ENCODE assay signal across 18 cellular contexts in the genomic region with DNA sequence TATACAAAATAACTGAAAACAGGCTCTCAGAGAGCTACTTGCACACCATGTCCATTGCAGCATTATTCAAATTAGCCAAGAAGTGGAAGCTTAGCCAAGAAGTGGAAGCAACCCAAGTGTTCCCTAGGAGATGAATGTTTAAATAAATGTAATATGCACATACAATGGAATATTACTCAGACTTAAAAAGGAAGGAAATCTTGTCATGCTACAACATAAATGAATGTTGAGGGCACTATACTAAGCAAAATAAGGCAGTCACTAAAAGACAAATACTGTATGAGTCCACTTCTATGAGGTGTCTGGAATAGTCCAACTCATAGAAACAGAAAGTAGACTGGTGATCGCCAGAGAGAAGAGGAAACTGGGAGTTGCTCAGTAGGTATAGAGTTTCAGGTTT.
DNase-seq lines count a peak whose midpoint lies in the region; ATAC-seq, FAIRE-seq and TF ChIP-seq lines count a peak whose summit lies in the region.
"Had no signal": no experiment of that assay in that cellular context is flagged by ENCODE, and none has a peak within 500 bp of the region (broad histone marks: within the 10 kb centered on the region; RNA-seq: fewer than 3 reads in every experiment).

No MANE protein-coding gene starts in this region.

- H3K27me3 Mint-ChIP-seq in astrocyte (ENCODE audit: low read depth, unreplicated experiment) = no peaks in the 10 kb centered on the region
- H3K27me3 Mint-ChIP-seq: activated CD4-positive, alpha-beta T cell treated with anti-CD3 and anti-CD28 coated beads, Interleukin-2, amount 10 ng/mL, durations not matched to agents 7 days and 5 days had no signal

- no peak for FAIRE-seq in astrocyte (lab: Jason Lieb, UNC)

- H3K4me2 ChIP-seq in astrocyte (ENCODE audit: low read length) = no peak overlapping the region

- H3K79me2 ChIP-seq in astrocyte (ENCODE audit: insufficient read depth, low read length) = no peaks in the 10 kb centered on the region

- in situ Hi-C loops in G401 (cut with HindIII; ENCODE audit: low sequenced_read_pairs) = no loop called here

- H3K36me3 Mint-ChIP-seq in astrocyte (ENCODE audit: low read depth, unreplicated experiment) = no peaks in the 10 kb centered on the region
- H3K36me3 Mint-ChIP-seq: activated naive CD4-positive, alpha-beta T cell treated with anti-CD3 and anti-CD28 coated beads, Interleukin-2, amount 50 U/mL, for 72 hours had no signal

- no peak overlapping the region for H3K27ac ChIP-seq in astrocyte (ENCODE audit: low read depth, low read length)
- H3K27ac ChIP-seq in neutrophil = peak overlapping the region; percentile 36
- H3K27ac ChIP-seq: gastrocnemius medialis had no signal

- H3K4me3 Mint-ChIP-seq in astrocyte (ENCODE audit: unreplicated experiment) = no peak overlapping the region
- H3K4me3 Mint-ChIP-seq: activated CD4-positive, alpha-beta T cell treated with anti-CD3 and anti-CD28 coated beads, Interleukin-2, amount 10 ng/mL, durations not matched to agents 7 days and 5 days; endodermal cell had no signal

- no peaks in the 10 kb centered on the region for H3K4me1 Mint-ChIP-seq in astrocyte (ENCODE audit: low read depth, unreplicated experiment)
- H3K4me1 Mint-ChIP-seq: activated CD4-positive, alpha-beta T cell treated with anti-CD3 and anti-CD28 coated beads, Interleukin-2, amount 10 ng/mL, durations not matched to agents 7 days and 5 days; endodermal cell had no signal

- H4K20me1 ChIP-seq in astrocyte (ENCODE audit: insufficient read depth, low read length) = no peaks in the 10 kb centered on the region

- H3K36me3 ChIP-seq in astrocyte (ENCODE audit: insufficient read depth, low read length) (no peaks in the 10 kb centered on the region), neutrophil (no peaks in the 10 kb centered on the region)
- H3K36me3 ChIP-seq: gastrocnemius medialis, spleen had no signal

- no peak overlapping the region for H2AFZ ChIP-seq in astrocyte (ENCODE audit: low read depth, low read length)

- no peaks in the 10 kb centered on the region for H3K4me1 ChIP-seq in astrocyte (ENCODE audit: insufficient read depth, low read length)
- peaks cover 8 to 9% of the 10 kb centered on the region in 2 experiments for H3K4me1 ChIP-seq in neutrophil (ENCODE audit: control insufficient read depth in 1 of 2, insufficient read depth in 1 of 2, low read depth in 1 of 2, low read length in 1 of 2)
- H3K4me1 ChIP-seq: gastrocnemius medialis, spleen had no signal

- no peak overlapping the region for H3K27ac Mint-ChIP-seq in astrocyte (ENCODE audit: unreplicated experiment)
- H3K27ac Mint-ChIP-seq: activated CD4-positive, alpha-beta T cell treated with anti-CD3 and anti-CD28 coated beads, Interleukin-2, amount 10 ng/mL, durations not matched to agents 7 days and 5 days; activated naive CD4-positive, alpha-beta T cell treated with anti-CD3 and anti-CD28 coated beads, Interleukin-2, amount 50 U/mL, for 72 hours; endodermal cell had no signal

- TF ChIP-seq CTCF in astrocyte (IDR thresholded peaks at IDR 0.05; ENCODE audit: insufficient read depth, low read depth, low read length) (no peak), neutrophil (IDR thresholded peaks at IDR 0.05) (no peak)

- ATAC-seq in GM18858 (IDR thresholded peaks at IDR 0.05; ENCODE audit: unreplicated experiment) (peak; percentile 37), HG03097 (IDR thresholded peaks at IDR 0.05; ENCODE audit: low FRiP score, unreplicated experiment) (peak; percentile 64)
- ATAC-seq: activated naive CD4-positive, alpha-beta T cell treated with anti-CD3 and anti-CD28 coated beads, Interleukin-2, amount 50 U/mL, for 72 hours; gastrocnemius medialis; Right ventricle myocardium inferior; stimulated activated naive CD8-positive, alpha-beta T cell treated with anti-CD3 and anti-CD28 coated beads, Interleukin-15, Interleukin-2, amounts not matched to agents 100 U/mL and 50 U/mL, for 24 hours had no signal

- H3K9me3 Mint-ChIP-seq in astrocyte (ENCODE audit: unreplicated experiment) = peaks cover 3% of the 10 kb centered on the region
- H3K9me3 Mint-ChIP-seq: activated CD4-positive, alpha-beta T cell treated with anti-CD3 and anti-CD28 coated beads, Interleukin-2, amount 10 ng/mL, durations not matched to agents 7 days and 5 days; endodermal cell had no signal

- no peak overlapping the region for H3K9ac ChIP-seq in astrocyte (ENCODE audit: low read length)

- DNase-seq in astrocyte (ENCODE audit: low read depth) (peak; percentile 28), COLO829 (ENCODE audit: low spot score) (no peak), cerebellar nuclear complex (lab: John Stamatoyannopoulos, UW) (no peak), SHP77 (lab: John Stamatoyannopoulos, UW) (no peak), G401 (ENCODE audit: low spot score) (no peak)
- DNase-seq: activated CD4-positive, alpha-beta T cell treated with anti-CD3 and anti-CD28 coated beads, Interleukin-2, amount 10 ng/mL, durations not matched to agents 7 days and 5 days; activated T-cell treated with anti-CD3 and anti-CD28 coated beads, Interleukin-2, amount 50 U/mL, for 1 hour; endodermal cell; gastrocnemius medialis; NCI-H774; spleen; stimulated activated naive CD8-positive, alpha-beta T cell treated with anti-CD3 and anti-CD28 coated beads, Interleukin-15, Interleukin-2, amounts not matched to agents 100 U/mL and 50 U/mL, for 24 hours; T1000 had no signal

- H3K27me3 ChIP-seq in astrocyte (ENCODE audit: insufficient read depth, low read length) (no peaks in the 10 kb centered on the region), neutrophil (no peaks in the 10 kb centered on the region)
- H3K27me3 ChIP-seq: gastrocnemius medialis, spleen had no signal

- H3K4me3 ChIP-seq in astrocyte (ENCODE audit: insufficient read depth, low read depth, low read length) (no peak overlapping the region), neutrophil (ENCODE audit: low read depth in 1 of 2, low read length in 1 of 2) (no peak overlapping the region)
- H3K4me3 ChIP-seq: gastrocnemius medialis, spleen had no signal

- no peaks in the 10 kb centered on the region for H3K9me3 ChIP-seq in astrocyte (ENCODE audit: insufficient read depth, low read depth, low read length)
- no peaks in the 10 kb centered on the region for H3K9me3 ChIP-seq in neutrophil
- H3K9me3 ChIP-seq: gastrocnemius medialis, spleen had no signal
